ENCODE assay signal across 8 cellular contexts in the genomic region with DNA sequence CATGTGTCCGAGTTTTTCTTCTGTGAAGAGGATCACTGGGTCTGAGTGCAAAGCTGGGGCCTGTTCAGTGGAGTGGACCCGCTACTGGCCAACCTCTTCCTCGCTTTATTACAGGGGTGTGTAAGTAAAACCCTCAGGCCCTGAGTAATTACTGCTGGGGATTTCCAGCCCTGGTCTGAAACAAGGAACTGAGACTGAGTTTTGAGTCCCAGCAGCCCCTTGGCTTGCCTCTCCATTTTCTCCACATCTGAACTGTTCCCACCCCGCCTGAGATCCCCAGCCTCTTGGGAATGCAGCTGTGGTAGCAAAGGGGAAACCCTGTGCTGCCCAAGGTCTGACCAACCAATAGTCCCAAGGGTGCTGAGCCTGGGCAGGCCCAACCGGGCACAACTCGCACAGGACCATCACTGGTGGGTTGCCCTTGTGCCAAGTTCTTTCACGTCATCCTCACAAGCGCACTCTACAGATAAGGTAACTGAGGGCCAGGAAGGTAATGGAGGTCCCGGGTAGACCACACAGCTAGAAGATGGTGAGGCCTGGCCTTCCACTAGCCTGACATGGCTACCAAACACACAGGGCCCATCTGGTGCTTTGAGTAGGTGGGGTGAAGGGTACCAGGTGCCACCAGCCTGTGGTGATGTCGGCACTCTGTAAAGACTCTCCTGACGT. TPM values are rescaled to one million over a fixed set of nuclear protein-coding genes. Genes with fewer than 3 reads are reported as not detected.
DNase-seq lines count a peak whose midpoint lies in the region; ATAC-seq and TF ChIP-seq lines count a peak whose summit lies in the region.

No MANE protein-coding gene starts in this region.

- H3K27ac Mint-ChIP-seq in activated CD4-positive, alpha-beta T cell treated with anti-CD3 and anti-CD28 coated beads, Interleukin-2, amount 10 ng/mL, durations not matched to agents 24 days and 14 days: peak overlapping the region; percentile 96
- H3K27ac Mint-ChIP-seq in WTC11: peak overlapping the region; percentile 91

- H3K4me1 Mint-ChIP-seq in activated CD4-positive, alpha-beta T cell treated with anti-CD3 and anti-CD28 coated beads, Interleukin-2, amount 10 ng/mL, durations not matched to agents 24 days and 14 days: peaks cover 73% of the 10 kb centered on the region
- H3K4me1 Mint-ChIP-seq in WTC11: peaks cover 62% of the 10 kb centered on the region

- no peak for TF ChIP-seq CTCF in WTC11 (IDR thresholded peaks at IDR 0.05)
- TF ChIP-seq CTCF in omental fat pad (IDR thresholded peaks at IDR 0.05): no peak

- H3K27ac ChIP-seq in layer of hippocampus (ENCODE audit: low read depth, low read length): peak overlapping the region; percentile 5

- intact Hi-C loops in activated CD4-positive, alpha-beta T cell treated with anti-CD3 and anti-CD28 coated beads, Interleukin-2, amount 10 ng/mL, durations not matched to agents 24 days and 14 days (cut with micrococcal nuclease): no loop called here

- H3K4me3 Mint-ChIP-seq in activated CD4-positive, alpha-beta T cell treated with anti-CD3 and anti-CD28 coated beads, Interleukin-2, amount 10 ng/mL, durations not matched to agents 24 days and 14 days: peak overlapping the region; percentile 87
- no peak overlapping the region for H3K4me3 Mint-ChIP-seq in WTC11

- no peaks in the 10 kb centered on the region for H3K9me3 Mint-ChIP-seq in activated CD4-positive, alpha-beta T cell treated with anti-CD3 and anti-CD28 coated beads, Interleukin-2, amount 10 ng/mL, durations not matched to agents 24 days and 14 days
- no peaks in the 10 kb centered on the region for H3K9me3 Mint-ChIP-seq in WTC11

- POLR2A ChIA-PET in WTC11 (lab: Charles Lee): no interaction called here

- CTCF ChIA-PET in WTC11 (lab: Charles Lee): no interaction called here

- peaks cover 6% of the 10 kb centered on the region for H3K36me3 Mint-ChIP-seq in activated CD4-positive, alpha-beta T cell treated with anti-CD3 and anti-CD28 coated beads, Interleukin-2, amount 10 ng/mL, durations not matched to agents 24 days and 14 days (ENCODE audit: low read depth)
- H3K36me3 Mint-ChIP-seq in WTC11: no peaks in the 10 kb centered on the region

- H3K27me3 ChIP-seq in layer of hippocampus (ENCODE audit: control insufficient read depth, insufficient read depth, low read length): no peaks in the 10 kb centered on the region

- peak; percentile 78 for DNase-seq in activated CD4-positive, alpha-beta T cell treated with anti-CD3 and anti-CD28 coated beads, Interleukin-2, amount 10 ng/mL, durations not matched to agents 24 days and 14 days
- no peak for DNase-seq in activated CD4-positive, alpha-beta T cell treated with anti-CD3 and anti-CD28 coated beads, Interleukin-2, amount 50 U/mL, for 1 hour
- DNase-seq in WTC11 (ENCODE audit: low spot score): no peak
- no peak for DNase-seq in omental fat pad (ENCODE audit: low spot score)
- no peak for DNase-seq in NCI-H1417 (lab: John Stamatoyannopoulos, UW)
- no peak for DNase-seq in superior temporal gyrus (ENCODE audit: extremely low spot score)

- ATAC-seq in HG03045 (IDR thresholded peaks at IDR 0.05; ENCODE audit: unreplicated experiment) (peak; percentile 27), WTC11 (no peak), omental fat pad (ENCODE audit: low FRiP score) (no peak)

- H3K27me3 Mint-ChIP-seq in activated CD4-positive, alpha-beta T cell treated with anti-CD3 and anti-CD28 coated beads, Interleukin-2, amount 10 ng/mL, durations not matched to agents 24 days and 14 days: no peaks in the 10 kb centered on the region
- H3K27me3 Mint-ChIP-seq in WTC11 (ENCODE audit: low read depth): no peaks in the 10 kb centered on the region

TF ChIP-seq in WTC11, 78 proteins besides CTCF, POLR2A, EP300 and RAD21:
- no peak for TF ChIP-seq ZNF121 (CRISPR knock-in tag; IDR thresholded peaks at IDR 0.05)
- TF ChIP-seq, protein P1, sequence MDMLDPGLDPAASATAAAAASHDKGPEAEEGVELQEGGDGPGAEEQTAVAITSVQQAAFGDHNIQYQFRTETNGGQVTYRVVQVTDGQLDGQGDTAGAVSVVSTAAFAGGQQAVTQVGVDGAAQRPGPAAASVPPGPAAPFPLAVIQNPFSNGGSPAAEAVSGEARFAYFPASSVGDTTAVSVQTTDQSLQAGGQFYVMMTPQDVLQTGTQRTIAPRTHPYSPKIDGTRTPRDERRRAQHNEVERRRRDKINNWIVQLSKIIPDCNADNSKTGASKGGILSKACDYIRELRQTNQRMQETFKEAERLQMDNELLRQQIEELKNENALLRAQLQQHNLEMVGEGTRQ (CRISPR knock-in tag; IDR thresholded peaks at IDR 0.05): no peak
- TF ChIP-seq TEAD4 (CRISPR knock-in tag; IDR thresholded peaks at IDR 0.05): 0 out of 2 replicates have a peak, but pooled peaks have one; percentile 26

RNA-seq across cellular contexts. Expression of gene SLC35E1, which starts 13.7 kb away (rescaled TPM):
- total RNA-seq in activated CD4-positive, alpha-beta T cell treated with anti-CD3 and anti-CD28 coated beads, Interleukin-2, amount 10 ng/mL, durations not matched to agents 24 days and 14 days: 60.2 and 65.0 TPM in 2 replicates
- 27.5 to 28.5 TPM (median 28.0 TPM) in 3 replicates for total RNA-seq in WTC11 (2021)
- 10 to 100 TPM; 22.9 to 46.3 (median 36.1) TPM for total RNA-seq in omental fat pad

RNA-seq across cellular contexts. Expression of gene MED26, which starts 42.1 kb away (rescaled TPM):
- total RNA-seq in activated CD4-positive, alpha-beta T cell treated with anti-CD3 and anti-CD28 coated beads, Interleukin-2, amount 10 ng/mL, durations not matched to agents 24 days and 14 days: 15.5 and 16.8 TPM in 2 replicates
- total RNA-seq in WTC11 (2021): 11.7 to 14.2 TPM (median 12.3 TPM) in 3 replicates
- 10 to 100 TPM in 1 of 4 donors, 1 to 10 TPM in 3; 7.2 to 15.5 (median 8.2) TPM for total RNA-seq in omental fat pad

RNA-seq across cellular contexts. Expression of gene CHERP, which starts 43.7 kb away (rescaled TPM):
- 88.6 and 89.8 TPM in 2 replicates for total RNA-seq in activated CD4-positive, alpha-beta T cell treated with anti-CD3 and anti-CD28 coated beads, Interleukin-2, amount 10 ng/mL, durations not matched to agents 24 days and 14 days
- 67.4 to 98.7 TPM (median 75.8 TPM) in 3 replicates for total RNA-seq in WTC11 (2021)
- 10 to 100 TPM in 2 of 4 donors, 1 to 10 TPM in 2; 5.9 to 25.1 (median 10.8) TPM for total RNA-seq in omental fat pad
